12 cellular contexts compared by ENCODE assay signal in genomic region chr18:22307528-22307927, GRCh38.
"Had no signal": no experiment of that assay in that cellular context is flagged by ENCODE, and none has a peak within 500 bp of the region (broad histone marks: within the 10 kb centered on the region; RNA-seq: fewer than 3 reads in every experiment).

No MANE protein-coding gene starts in this region.

- H3K4me3 ChIP-seq: coronary artery, heart left ventricle had no signal

- H3K27ac ChIP-seq: coronary artery, heart left ventricle had no signal

- H3K4me3 Mint-ChIP-seq: nephron had no signal

- H3K27ac Mint-ChIP-seq: nephron had no signal

- H3K9me3 ChIP-seq: heart left ventricle had no signal

- DNase-seq: activated CD4-positive, alpha-beta T cell treated with anti-CD3 and anti-CD28 coated beads for 48 hours; activated naive CD4-positive, alpha-beta T cell treated with Interleukin-2 at 50 U/mL for 16 hours; effector CD8-positive, alpha-beta T cell; heart left ventricle; occipital lobe; stimulated activated CD4-positive, alpha-beta T cell treated with anti-CD3 and anti-CD28 coated beads, Interleukin-2, amount 100 ng/mL, for 24 hours; stimulated activated naive CD4-positive, alpha-beta T cell treated with Interleukin-2 at 50 U/mL for 16 hours; trophoblast cell had no signal

- ATAC-seq: heart left ventricle, left lobe of liver, sciatic nerve had no signal

- H3K27me3 ChIP-seq: heart left ventricle had no signal

- H3K36me3 ChIP-seq: heart left ventricle had no signal

- H3K9me3 Mint-ChIP-seq: nephron had no signal
